In the genomic region with DNA sequence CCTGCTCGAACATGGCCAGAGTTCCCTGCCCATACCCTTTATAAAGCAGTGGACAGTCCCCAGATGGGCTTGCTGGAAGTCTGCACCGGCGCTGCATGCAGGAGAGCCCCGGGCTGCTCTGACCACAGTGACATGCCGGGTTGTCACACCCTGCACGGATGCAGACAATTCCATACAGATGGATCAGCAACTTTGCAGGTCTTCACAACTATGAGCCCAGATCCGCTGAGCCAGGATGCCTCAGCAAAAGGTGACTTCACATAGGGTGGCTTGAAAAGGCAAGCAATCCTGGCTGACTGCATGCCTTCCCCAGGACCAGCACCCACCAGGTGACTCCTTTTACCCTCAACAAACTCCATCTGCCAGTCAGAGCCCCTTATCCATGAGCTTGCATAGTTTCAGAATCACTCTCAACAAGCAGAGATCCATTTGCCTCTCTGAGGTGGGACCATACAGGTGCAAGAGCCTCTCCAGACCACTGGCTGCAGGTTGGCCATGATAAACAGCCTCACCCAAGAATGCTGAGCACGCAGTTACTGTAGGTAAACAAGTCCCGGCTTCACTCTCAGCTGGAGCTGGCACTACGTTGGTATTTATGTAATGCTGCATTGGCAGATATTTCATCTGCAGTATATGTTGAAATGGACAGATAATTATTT, we compare ENCODE assay signal across 15 cellular contexts.
"Had no signal": no experiment of that assay in that cellular context is flagged by ENCODE, and none has a peak within 500 bp of the region (broad histone marks: within the 10 kb centered on the region; RNA-seq: fewer than 3 reads in every experiment).

No MANE protein-coding gene starts in this region.

- H3K36me3 ChIP-seq: adrenal gland, tibial nerve, WERI-Rb-1 had no signal

- H3K9me3 ChIP-seq: adrenal gland, mucosa of descending colon, tibial nerve had no signal

- ATAC-seq: activated CD8-positive, alpha-beta memory T cell treated with anti-CD3 and anti-CD28 coated beads, Interleukin-2, amount 10 ng/mL, durations not matched to agents 7 days and 5 days; mucosa of descending colon; naive thymus-derived CD4-positive, alpha-beta T cell; T-helper 17 cell had no signal

- H3K4me3 ChIP-seq: adrenal gland, mucosa of descending colon, tibial nerve had no signal

- H3K27ac ChIP-seq: adrenal gland, tibial nerve, WERI-Rb-1 had no signal

- DNase-seq: activated CD4-positive, alpha-beta T cell treated with anti-CD3 and anti-CD28 coated beads, Interleukin-2, amount 50 U/mL, for 48 hours; activated CD8-positive, alpha-beta memory T cell treated with anti-CD3 and anti-CD28 coated beads, Interleukin-2, amount 10 ng/mL, durations not matched to agents 7 days and 5 days; activated T-cell treated with anti-CD3 and anti-CD28 coated beads, Interleukin-2, amount 50 U/mL, for 1 hour; adrenal gland; foreskin fibroblast; immature natural killer cell; mucosa of descending colon; naive thymus-derived CD4-positive, alpha-beta T cell; retina; stimulated activated CD4-positive, alpha-beta T cell treated with anti-CD3 and anti-CD28 coated beads, Interleukin-15, amount 100 ng/mL, for 24 hours; stimulated activated CD4-positive, alpha-beta T cell treated with anti-CD3 and anti-CD28 coated beads, Interleukin-4, amount 100 ng/mL, for 1 hour; stimulated activated naive CD4-positive, alpha-beta T cell; T-helper 17 cell; WERI-Rb-1 had no signal

- H3K27me3 ChIP-seq: adrenal gland, tibial nerve had no signal

- H3K4me1 ChIP-seq: adrenal gland, tibial nerve had no signal
